In the genomic region with DNA sequence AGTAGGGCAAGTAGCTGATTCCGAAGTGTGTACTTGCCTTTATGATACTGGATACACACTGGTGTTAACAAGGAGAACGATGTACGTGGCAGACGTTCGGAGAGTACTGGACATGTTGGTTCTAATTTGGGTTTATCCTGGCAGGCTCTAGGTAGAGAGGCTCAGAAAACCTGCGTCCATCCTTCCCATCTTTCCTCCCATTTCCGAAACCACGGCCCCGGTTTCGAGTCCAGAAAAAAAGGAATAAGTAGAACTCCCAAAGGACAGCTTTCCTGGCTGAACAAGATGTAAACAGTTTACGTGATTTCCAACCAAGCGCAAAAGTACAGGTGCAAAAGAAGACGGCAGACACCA, we compare ENCODE assay signal across 8 cellular contexts. TPM values are rescaled to one million over a fixed set of nuclear protein-coding genes. Genes with fewer than 3 reads are reported as not detected.
DNase-seq lines count a peak whose midpoint lies in the region; ATAC-seq and TF ChIP-seq lines count a peak whose summit lies in the region.

No MANE protein-coding gene starts in this region.

- H3K9ac ChIP-seq in PC-3 (ENCODE audit: low read length) (peak overlapping the region; percentile 87), fibroblast of lung (ENCODE audit: insufficient read depth, low read length) (peak overlapping the region; percentile 97)

- peak overlapping the region; percentile 96 for H3K27ac Mint-ChIP-seq in osteocyte (ENCODE audit: unreplicated experiment)

- no peaks in the 10 kb centered on the region for H3K9me3 ChIP-seq in PC-3 (ENCODE audit: low read length)
- H3K9me3 ChIP-seq in fibroblast of lung (ENCODE audit: control insufficient read depth, insufficient read depth, low read depth, low read length), result no peaks in the 10 kb centered on the region

- BruUV-seq in PC-3 (replicated peaks; lab: Mats Ljungman, UMichigan), result no TSS peak

- H3K27me3 Mint-ChIP-seq in osteocyte (ENCODE audit: unreplicated experiment), result no peaks in the 10 kb centered on the region

- H3K27me3 ChIP-seq in PC-3 (ENCODE audit: low read length), result no peaks in the 10 kb centered on the region
- no peaks in the 10 kb centered on the region for H3K27me3 ChIP-seq in fibroblast of lung (ENCODE audit: control insufficient read depth, insufficient read depth, low read length)

- peaks cover 39% of the 10 kb centered on the region for H3K79me2 ChIP-seq in PC-3 (ENCODE audit: low read length)
- peaks cover 31% of the 10 kb centered on the region for H3K79me2 ChIP-seq in fibroblast of lung (ENCODE audit: control insufficient read depth, insufficient read depth, low read length)

- intact Hi-C loops in PC-3 (cut with micrococcal nuclease), result loop anchor here (5.0 kb wide), 2 partner anchors 57 to 422 kb away; no protein-coding TSS in a partner anchor

- no peaks in the 10 kb centered on the region for H3K9me3 Mint-ChIP-seq in osteocyte (ENCODE audit: unreplicated experiment)

- ATAC-seq in GM18511 (IDR thresholded peaks at IDR 0.05; ENCODE audit: unreplicated experiment) (peak; percentile 30), HG02571 (IDR thresholded peaks at IDR 0.05; ENCODE audit: unreplicated experiment) (peak; percentile 16), PC-3 (peak; percentile 13), GM18520 (IDR thresholded peaks at IDR 0.05; ENCODE audit: unreplicated experiment) (no peak)

- H3K4me2 ChIP-seq in PC-3 (ENCODE audit: low read length), result peak overlapping the region; percentile 97
- H3K4me2 ChIP-seq in fibroblast of lung (ENCODE audit: extremely low read depth, insufficient read depth, low read length), result peak overlapping the region; percentile 97

- peaks cover 26% of the 10 kb centered on the region for H3K4me1 Mint-ChIP-seq in osteocyte (ENCODE audit: unreplicated experiment)

- no peaks in the 10 kb centered on the region for H3K36me3 ChIP-seq in PC-3 (ENCODE audit: low read depth, low read length)
- H3K36me3 ChIP-seq in fibroblast of lung (ENCODE audit: control insufficient read depth, insufficient read depth, low read length), result no peaks in the 10 kb centered on the region

- H3K27ac ChIP-seq in PC-3 (ENCODE audit: low read length) (peak overlapping the region; percentile 18; the same call in 1 of the 2 replicates), fibroblast of lung (ENCODE audit: insufficient read depth, low read length) (peak overlapping the region; percentile 97)

- no peak for TF ChIP-seq CTCF in PC-3 (conservative IDR thresholded peaks at IDR 0.05; ENCODE audit: low read depth, low read length)
- TF ChIP-seq CTCF in fibroblast of lung (conservative IDR thresholded peaks at IDR 0.05 in 1 of 2, IDR thresholded peaks at IDR 0.05 in 1 of 2; ENCODE audit: low read depth in 1 of 2, low read length in 2 of 2), result no peak
- TF ChIP-seq CTCF in osteocyte (IDR thresholded peaks at IDR 0.05), result no peak

- no peaks in the 10 kb centered on the region for H3F3A ChIP-seq in PC-3 (ENCODE audit: low read length, unreplicated experiment)

- peak overlapping the region; percentile 98 for H3K4me3 Mint-ChIP-seq in osteocyte (ENCODE audit: unreplicated experiment)

- POLR2A ChIA-PET in PC-3 (lab: Charles Lee; ENCODE audit: unreplicated experiment), result no interaction called here

- H2AFZ ChIP-seq in PC-3 (ENCODE audit: low read length) (peak overlapping the region; percentile 95), fibroblast of lung (ENCODE audit: low read length) (peak overlapping the region; percentile 87)

- CTCF ChIA-PET in PC-3 (lab: Charles Lee), result no interaction called here

- no peaks in the 10 kb centered on the region for H3K9me2 ChIP-seq in PC-3 (replicated peaks; ENCODE audit: low read length)

- H3K4me3 ChIP-seq in PC-3 (ENCODE audit: low read length), result peak overlapping the region; percentile 98
- peak overlapping the region; percentile 76 to 98 (median 96) for H3K4me3 ChIP-seq in fibroblast of lung (replicated peaks in 1 of 4; ENCODE audit: control extremely low read depth in 1 of 4, insufficient read depth in 1 of 4, low read depth in 3 of 4, low read length in 4 of 4)

- DNase-seq in PC-3, result no peak
- peak in 1 of 2 donors; percentile 5 for DNase-seq in fibroblast of lung (ENCODE audit: low read depth in 2 of 2)
- DNase-seq in osteocyte (ENCODE audit: extremely low spot score, unreplicated experiment), result no peak
- DNase-seq in NCI-H2029 (lab: John Stamatoyannopoulos, UW), result no peak
- no peak for DNase-seq in kidney glomerular epithelial cell (lab: John Stamatoyannopoulos, UW)

- H4K20me1 ChIP-seq in PC-3 (ENCODE audit: low read length) (no peaks in the 10 kb centered on the region), fibroblast of lung (ENCODE audit: control insufficient read depth, extremely low read depth, insufficient read depth, low read length) (no peaks in the 10 kb centered on the region)

- H3K4me1 ChIP-seq in PC-3 (ENCODE audit: insufficient read depth, low read length) (peaks cover 15% of the 10 kb centered on the region), fibroblast of lung (ENCODE audit: control insufficient read depth, extremely low read depth, insufficient read depth, low read length) (peaks cover 6% of the 10 kb centered on the region)

- no peaks in the 10 kb centered on the region for H3K36me3 Mint-ChIP-seq in osteocyte (ENCODE audit: unreplicated experiment)

RNA-seq across cellular contexts. Expression of gene SLC30A9, which starts 0.3 kb away (rescaled TPM):
- total RNA-seq in PC-3 (2014; rRNA removed) (32.4 and 32.7 TPM in 2 replicates), fibroblast of lung (41.9 and 56.5 TPM in 2 replicates), osteocyte (51.5 and 56.2 TPM in 2 replicates)
- polyA plus RNA-seq in fibroblast of lung, result 56.3 and 65.2 TPM in 2 replicates
- polyA plus RNA-seq in fibroblast of lung (2012), result 41.2 and 44.9 TPM in 2 replicates
- 14.3 and 16.7 TPM in 2 replicates for polyA minus RNA-seq in fibroblast of lung (ENCODE audit: low replicate concordance)

RNA-seq across cellular contexts. Expression of gene DCAF4L1, which starts 8.4 kb away (rescaled TPM):
- total RNA-seq in PC-3 (2014; rRNA removed) (0.22 and 0.63 TPM in 2 replicates), fibroblast of lung (under 0.01 and 0.17 TPM in 2 replicates), osteocyte (not detected in 2 replicates)
- 0.01 and 0.02 TPM in 2 replicates for polyA plus RNA-seq in fibroblast of lung
- not detected in 2 replicates for polyA plus RNA-seq in fibroblast of lung (2012)
- not detected in 2 replicates for polyA minus RNA-seq in fibroblast of lung (ENCODE audit: low replicate concordance)

RNA-seq across cellular contexts. Expression of gene TMEM33, which starts 54.8 kb away (rescaled TPM):
- 70.3 and 97.4 TPM in 2 replicates for total RNA-seq in PC-3 (2014; rRNA removed)
- total RNA-seq in fibroblast of lung, result 31.1 and 39.0 TPM in 2 replicates
- polyA plus RNA-seq in fibroblast of lung, result 39.3 and 39.9 TPM in 2 replicates
- polyA plus RNA-seq in fibroblast of lung (2012), result 25.9 and 30.5 TPM in 2 replicates
- polyA minus RNA-seq in fibroblast of lung (ENCODE audit: low replicate concordance), result 64.2 and 123 TPM in 2 replicates
- 54.8 and 59.1 TPM in 2 replicates for total RNA-seq in osteocyte
